In genomic region chr14:105059035-105059916, GRCh38 we compare ENCODE assay signal across 12 cellular contexts. TPM values are rescaled to one million over a fixed set of nuclear protein-coding genes. Genes with fewer than 3 reads are reported as not detected.
DNase-seq lines count a peak whose midpoint lies in the region; ATAC-seq and TF ChIP-seq lines count a peak whose summit lies in the region.
"Had no signal": no experiment of that assay in that cellular context is flagged by ENCODE, and none has a peak within 500 bp of the region (broad histone marks: within the 10 kb centered on the region; RNA-seq: fewer than 3 reads in every experiment).

No MANE protein-coding gene starts in this region.

- TF ChIP-seq POLR2A in GM18526 (IDR thresholded peaks at IDR 0.05; ENCODE audit: extremely low read depth, insufficient read length) (peak; percentile 24), esophagus squamous epithelium (IDR thresholded peaks at IDR 0.05) (no peak)

- peaks cover 0 to 27% (median 0%) of the 10 kb centered on the region in 4 donors for H3K27me3 ChIP-seq in esophagus squamous epithelium

- H3K36me3 ChIP-seq in esophagus squamous epithelium = no peaks in the 10 kb centered on the region

- no peak overlapping the region for H3K4me3 ChIP-seq in epithelial cell of esophagus (ENCODE audit: low read length)
- no peak overlapping the region for H3K4me3 ChIP-seq in skin epidermis
- no peak overlapping the region for H3K4me3 ChIP-seq in esophagus squamous epithelium
- H3K4me3 ChIP-seq: mucosa of descending colon, PC-9 had no signal

- no peaks in the 10 kb centered on the region for H3K27me3 Mint-ChIP-seq in activated CD4-positive, alpha-beta T cell treated with anti-CD3 and anti-CD28 coated beads, Interleukin-2, amount 10 ng/mL, durations not matched to agents 24 days and 14 days

- no peak for TF ChIP-seq CTCF in epithelial cell of esophagus (IDR thresholded peaks at IDR 0.05; ENCODE audit: insufficient read depth, low read depth, low read length, missing control alignments)
- no peak for TF ChIP-seq CTCF in esophagus squamous epithelium (IDR thresholded peaks at IDR 0.05)

- H3K27ac ChIP-seq in skin epidermis (peak overlapping the region in 11 of 21 experiments; percentile 13 to 96 (median 72)), esophagus squamous epithelium (peak overlapping the region in 1 of 4 donors; percentile 74)
- H3K27ac ChIP-seq: PC-9 had no signal

- intact Hi-C loops in activated CD4-positive, alpha-beta T cell treated with anti-CD3 and anti-CD28 coated beads, Interleukin-2, amount 10 ng/mL, durations not matched to agents 24 days and 14 days (cut with micrococcal nuclease) = no loop called here
- intact Hi-C loops in esophagus squamous epithelium (cut with DNase I) = no loop called here

- WGBS in esophagus squamous epithelium, 2 donors = 46 to 49% methylated on average over 12 to 13 of the region's 22 CpGs

- H3K9me3 ChIP-seq in esophagus squamous epithelium = no peaks in the 10 kb centered on the region
- H3K9me3 ChIP-seq: mucosa of descending colon, stomach had no signal

- H3K4me1 ChIP-seq in esophagus squamous epithelium = peaks cover 8 to 46% (median 12%) of the 10 kb centered on the region in 3 donors

- ATAC-seq in GM21529 (IDR thresholded peaks at IDR 0.05; ENCODE audit: unreplicated experiment) = no peak
- ATAC-seq: mucosa of descending colon had no signal

- H3K36me3 Mint-ChIP-seq in activated CD4-positive, alpha-beta T cell treated with anti-CD3 and anti-CD28 coated beads, Interleukin-2, amount 10 ng/mL, durations not matched to agents 24 days and 14 days (ENCODE audit: low read depth) = peaks cover 26% of the 10 kb centered on the region

- no peaks in the 10 kb centered on the region for H3K9me3 Mint-ChIP-seq in activated CD4-positive, alpha-beta T cell treated with anti-CD3 and anti-CD28 coated beads, Interleukin-2, amount 10 ng/mL, durations not matched to agents 24 days and 14 days

- H3K4me1 Mint-ChIP-seq in activated CD4-positive, alpha-beta T cell treated with anti-CD3 and anti-CD28 coated beads, Interleukin-2, amount 10 ng/mL, durations not matched to agents 24 days and 14 days = peaks cover 43% of the 10 kb centered on the region

- DNase-seq in activated CD4-positive, alpha-beta T cell treated with anti-CD3 and anti-CD28 coated beads, Interleukin-2, amount 10 ng/mL, durations not matched to agents 24 days and 14 days = peak; percentile 79
- DNase-seq in epithelial cell of esophagus (ENCODE audit: low read depth) (peak; percentile 22), HuH-7 (ENCODE audit: low spot score) (no peak), NCI-H1092 treated with DMSO at 0.1 percent for 48 hours (lab: John Stamatoyannopoulos, UW) (no peak), esophagus squamous epithelium (lab: John Stamatoyannopoulos, UW) (no peak)
- DNase-seq: caudate nucleus, PC-9, stomach had no signal

- peak overlapping the region; percentile 92 for H3K4me3 Mint-ChIP-seq in activated CD4-positive, alpha-beta T cell treated with anti-CD3 and anti-CD28 coated beads, Interleukin-2, amount 10 ng/mL, durations not matched to agents 24 days and 14 days

- peak overlapping the region; percentile 96 for H3K27ac Mint-ChIP-seq in activated CD4-positive, alpha-beta T cell treated with anti-CD3 and anti-CD28 coated beads, Interleukin-2, amount 10 ng/mL, durations not matched to agents 24 days and 14 days

RNA-seq across cellular contexts. Expression of gene GPR132, which starts 6.0 kb away (rescaled TPM):
- total RNA-seq in activated CD4-positive, alpha-beta T cell treated with anti-CD3 and anti-CD28 coated beads, Interleukin-2, amount 10 ng/mL, durations not matched to agents 24 days and 14 days = 25.8 and 31.5 TPM in 2 replicates
- 1 to 10 TPM in 3 of 4 donors, under 1 TPM in 1; 0.79 to 5.0 (median 1.6) TPM for total RNA-seq in esophagus squamous epithelium
- total RNA-seq: PC-9 had no signal

RNA-seq across cellular contexts. Expression of gene CDCA4, which starts 38.4 kb away (rescaled TPM):
- 64.6 and 66.3 TPM in 2 replicates for total RNA-seq in activated CD4-positive, alpha-beta T cell treated with anti-CD3 and anti-CD28 coated beads, Interleukin-2, amount 10 ng/mL, durations not matched to agents 24 days and 14 days
- total RNA-seq in esophagus squamous epithelium = 10 to 100 TPM; 15.3 to 35.0 (median 23.3) TPM

Comparison
In these comparisons a context has a peak if more than half of its experiments do, and no peak if none do; other contexts are left out.
1. DNase-seq: peak in activated CD4-positive, alpha-beta T cell treated with anti-CD3 and anti-CD28 coated beads, Interleukin-2, amount 10 ng/mL, durations not matched to agents 24 days and 14 days (single experiment) and epithelial cell of esophagus (single experiment); none in HuH-7 (single experiment), NCI-H1092 treated with DMSO at 0.1 percent for 48 hours (single experiment) and esophagus squamous epithelium (single experiment).